In genomic region chr12:116934908-116935698, GRCh38 we compare ENCODE assay signal across 20 cellular contexts. TPM values are rescaled to one million over a fixed set of nuclear protein-coding genes. Genes with fewer than 3 reads are reported as not detected.
"Had no signal": no experiment of that assay in that cellular context is flagged by ENCODE, and none has a peak within 500 bp of the region (broad histone marks: within the 10 kb centered on the region; RNA-seq: fewer than 3 reads in every experiment).

No MANE protein-coding gene starts in this region.

- H3K36me3 ChIP-seq: breast epithelium, right lobe of liver had no signal

- ATAC-seq: activated naive CD8-positive, alpha-beta T cell treated with anti-CD3 and anti-CD28 coated beads, Interleukin-2, amount 50 U/mL, for 24 hours; activated T-helper 17 cell treated with anti-CD3 and anti-CD28 coated beads, Interleukin-2, amount 50 U/mL, for 72 hours; gastroesophageal sphincter; heart right ventricle; left lobe of liver; stimulated activated naive CD8-positive, alpha-beta T cell treated with anti-CD3 and anti-CD28 coated beads, Interleukin-15, Interleukin-2, amounts not matched to agents 100 U/mL and 50 U/mL, for 24 hours had no signal

- H3K4me1 ChIP-seq: breast epithelium, right lobe of liver had no signal

- H3K27me3 Mint-ChIP-seq: activated CD4-positive, alpha-beta T cell treated with anti-CD3 and anti-CD28 coated beads, Interleukin-2, amount 10 ng/mL, durations not matched to agents 7 days and 5 days; activated naive CD8-positive, alpha-beta T cell treated with anti-CD3 and anti-CD28 coated beads, Interleukin-2, amount 50 U/mL, for 24 hours; activated T-helper 17 cell treated with anti-CD3 and anti-CD28 coated beads, Interleukin-2, amount 50 U/mL, for 72 hours had no signal

- H3K27ac ChIP-seq: breast epithelium, gastroesophageal sphincter, heart right ventricle, right lobe of liver, upper lobe of left lung had no signal

- H3K27me3 ChIP-seq: breast epithelium, gastroesophageal sphincter, heart right ventricle, right lobe of liver, upper lobe of left lung had no signal

- H3K4me3 ChIP-seq: breast epithelium, gastroesophageal sphincter, heart right ventricle, right lobe of liver, upper lobe of left lung had no signal

- DNase-seq: activated CD4-positive, alpha-beta T cell treated with anti-CD3 and anti-CD28 coated beads, Interleukin-2, amount 10 ng/mL, durations not matched to agents 7 days and 5 days; activated CD8-positive, alpha-beta memory T cell treated with anti-CD3 and anti-CD28 coated beads, Interleukin-2, amount 50 U/mL, for 48 hours; activated naive CD4-positive, alpha-beta T cell treated with Interleukin-2 at 50 U/mL for 16 hours; activated naive CD8-positive, alpha-beta T cell treated with anti-CD3 and anti-CD28 coated beads, Interleukin-2, amount 50 U/mL, for 24 hours; aorta; endodermal cell; heart right ventricle; mesenchymal stem cell; nephron progenitor cell; occipital lobe; right lobe of liver; stimulated activated naive CD8-positive, alpha-beta T cell treated with anti-CD3 and anti-CD28 coated beads, Interleukin-15, Interleukin-2, amounts not matched to agents 100 U/mL and 50 U/mL, for 24 hours; T-helper 2 cell had no signal

- H3K4me3 Mint-ChIP-seq: activated CD4-positive, alpha-beta T cell treated with anti-CD3 and anti-CD28 coated beads, Interleukin-2, amount 10 ng/mL, durations not matched to agents 7 days and 5 days; activated naive CD8-positive, alpha-beta T cell treated with anti-CD3 and anti-CD28 coated beads, Interleukin-2, amount 50 U/mL, for 24 hours; activated T-helper 17 cell treated with anti-CD3 and anti-CD28 coated beads, Interleukin-2, amount 50 U/mL, for 72 hours; endodermal cell; nephron progenitor cell had no signal

- H3K9me3 ChIP-seq: breast epithelium, gastroesophageal sphincter, right lobe of liver, upper lobe of left lung had no signal

- H3K27ac Mint-ChIP-seq: activated CD4-positive, alpha-beta T cell treated with anti-CD3 and anti-CD28 coated beads, Interleukin-2, amount 10 ng/mL, durations not matched to agents 7 days and 5 days; activated naive CD8-positive, alpha-beta T cell treated with anti-CD3 and anti-CD28 coated beads, Interleukin-2, amount 50 U/mL, for 24 hours; activated T-helper 17 cell treated with anti-CD3 and anti-CD28 coated beads, Interleukin-2, amount 50 U/mL, for 72 hours; endodermal cell had no signal

- H3K9me3 Mint-ChIP-seq: activated CD4-positive, alpha-beta T cell treated with anti-CD3 and anti-CD28 coated beads, Interleukin-2, amount 10 ng/mL, durations not matched to agents 7 days and 5 days; activated naive CD8-positive, alpha-beta T cell treated with anti-CD3 and anti-CD28 coated beads, Interleukin-2, amount 50 U/mL, for 24 hours; activated T-helper 17 cell treated with anti-CD3 and anti-CD28 coated beads, Interleukin-2, amount 50 U/mL, for 72 hours had no signal

RNA-seq across cellular contexts. Expression of gene HRK, which starts 53.9 kb away (rescaled TPM):
- total RNA-seq: activated CD4-positive, alpha-beta T cell treated with anti-CD3 and anti-CD28 coated beads, Interleukin-2, amount 10 ng/mL, durations not matched to agents 7 days and 5 days; activated T-helper 17 cell treated with anti-CD3 and anti-CD28 coated beads, Interleukin-2, amount 50 U/mL, for 72 hours; dermis microvascular lymphatic vessel endothelial cell; left lobe of liver; pulmonary artery endothelial cell; right lobe of liver had no signal
